In the genomic region with DNA sequence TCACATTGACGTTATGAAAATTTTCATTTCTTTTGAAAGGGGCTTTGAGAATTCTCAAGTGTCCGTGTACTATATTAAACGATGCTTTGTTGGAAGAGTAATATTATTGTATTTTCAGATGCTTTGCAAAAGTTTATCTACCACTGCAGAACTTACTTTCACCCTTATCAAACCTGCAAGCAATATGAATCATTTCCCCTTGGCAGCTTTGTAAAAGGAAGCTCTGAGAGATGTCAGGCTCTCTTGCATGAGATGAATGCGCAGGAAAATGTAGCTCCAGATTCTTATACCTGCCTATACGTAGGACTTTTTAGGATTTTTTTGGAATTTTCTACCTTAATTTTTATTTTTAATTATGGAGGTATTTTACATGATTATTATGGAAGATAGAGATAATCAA, we compare ENCODE assay signal across 1 cellular context.
TF ChIP-seq lines count a peak whose summit lies in the region.

No MANE protein-coding gene starts in this region.

TF ChIP-seq in K562, 482 proteins besides CTCF, POLR2A, EP300 and RAD21 (continued from another document and continues in another):
- TF ChIP-seq, protein P1, sequence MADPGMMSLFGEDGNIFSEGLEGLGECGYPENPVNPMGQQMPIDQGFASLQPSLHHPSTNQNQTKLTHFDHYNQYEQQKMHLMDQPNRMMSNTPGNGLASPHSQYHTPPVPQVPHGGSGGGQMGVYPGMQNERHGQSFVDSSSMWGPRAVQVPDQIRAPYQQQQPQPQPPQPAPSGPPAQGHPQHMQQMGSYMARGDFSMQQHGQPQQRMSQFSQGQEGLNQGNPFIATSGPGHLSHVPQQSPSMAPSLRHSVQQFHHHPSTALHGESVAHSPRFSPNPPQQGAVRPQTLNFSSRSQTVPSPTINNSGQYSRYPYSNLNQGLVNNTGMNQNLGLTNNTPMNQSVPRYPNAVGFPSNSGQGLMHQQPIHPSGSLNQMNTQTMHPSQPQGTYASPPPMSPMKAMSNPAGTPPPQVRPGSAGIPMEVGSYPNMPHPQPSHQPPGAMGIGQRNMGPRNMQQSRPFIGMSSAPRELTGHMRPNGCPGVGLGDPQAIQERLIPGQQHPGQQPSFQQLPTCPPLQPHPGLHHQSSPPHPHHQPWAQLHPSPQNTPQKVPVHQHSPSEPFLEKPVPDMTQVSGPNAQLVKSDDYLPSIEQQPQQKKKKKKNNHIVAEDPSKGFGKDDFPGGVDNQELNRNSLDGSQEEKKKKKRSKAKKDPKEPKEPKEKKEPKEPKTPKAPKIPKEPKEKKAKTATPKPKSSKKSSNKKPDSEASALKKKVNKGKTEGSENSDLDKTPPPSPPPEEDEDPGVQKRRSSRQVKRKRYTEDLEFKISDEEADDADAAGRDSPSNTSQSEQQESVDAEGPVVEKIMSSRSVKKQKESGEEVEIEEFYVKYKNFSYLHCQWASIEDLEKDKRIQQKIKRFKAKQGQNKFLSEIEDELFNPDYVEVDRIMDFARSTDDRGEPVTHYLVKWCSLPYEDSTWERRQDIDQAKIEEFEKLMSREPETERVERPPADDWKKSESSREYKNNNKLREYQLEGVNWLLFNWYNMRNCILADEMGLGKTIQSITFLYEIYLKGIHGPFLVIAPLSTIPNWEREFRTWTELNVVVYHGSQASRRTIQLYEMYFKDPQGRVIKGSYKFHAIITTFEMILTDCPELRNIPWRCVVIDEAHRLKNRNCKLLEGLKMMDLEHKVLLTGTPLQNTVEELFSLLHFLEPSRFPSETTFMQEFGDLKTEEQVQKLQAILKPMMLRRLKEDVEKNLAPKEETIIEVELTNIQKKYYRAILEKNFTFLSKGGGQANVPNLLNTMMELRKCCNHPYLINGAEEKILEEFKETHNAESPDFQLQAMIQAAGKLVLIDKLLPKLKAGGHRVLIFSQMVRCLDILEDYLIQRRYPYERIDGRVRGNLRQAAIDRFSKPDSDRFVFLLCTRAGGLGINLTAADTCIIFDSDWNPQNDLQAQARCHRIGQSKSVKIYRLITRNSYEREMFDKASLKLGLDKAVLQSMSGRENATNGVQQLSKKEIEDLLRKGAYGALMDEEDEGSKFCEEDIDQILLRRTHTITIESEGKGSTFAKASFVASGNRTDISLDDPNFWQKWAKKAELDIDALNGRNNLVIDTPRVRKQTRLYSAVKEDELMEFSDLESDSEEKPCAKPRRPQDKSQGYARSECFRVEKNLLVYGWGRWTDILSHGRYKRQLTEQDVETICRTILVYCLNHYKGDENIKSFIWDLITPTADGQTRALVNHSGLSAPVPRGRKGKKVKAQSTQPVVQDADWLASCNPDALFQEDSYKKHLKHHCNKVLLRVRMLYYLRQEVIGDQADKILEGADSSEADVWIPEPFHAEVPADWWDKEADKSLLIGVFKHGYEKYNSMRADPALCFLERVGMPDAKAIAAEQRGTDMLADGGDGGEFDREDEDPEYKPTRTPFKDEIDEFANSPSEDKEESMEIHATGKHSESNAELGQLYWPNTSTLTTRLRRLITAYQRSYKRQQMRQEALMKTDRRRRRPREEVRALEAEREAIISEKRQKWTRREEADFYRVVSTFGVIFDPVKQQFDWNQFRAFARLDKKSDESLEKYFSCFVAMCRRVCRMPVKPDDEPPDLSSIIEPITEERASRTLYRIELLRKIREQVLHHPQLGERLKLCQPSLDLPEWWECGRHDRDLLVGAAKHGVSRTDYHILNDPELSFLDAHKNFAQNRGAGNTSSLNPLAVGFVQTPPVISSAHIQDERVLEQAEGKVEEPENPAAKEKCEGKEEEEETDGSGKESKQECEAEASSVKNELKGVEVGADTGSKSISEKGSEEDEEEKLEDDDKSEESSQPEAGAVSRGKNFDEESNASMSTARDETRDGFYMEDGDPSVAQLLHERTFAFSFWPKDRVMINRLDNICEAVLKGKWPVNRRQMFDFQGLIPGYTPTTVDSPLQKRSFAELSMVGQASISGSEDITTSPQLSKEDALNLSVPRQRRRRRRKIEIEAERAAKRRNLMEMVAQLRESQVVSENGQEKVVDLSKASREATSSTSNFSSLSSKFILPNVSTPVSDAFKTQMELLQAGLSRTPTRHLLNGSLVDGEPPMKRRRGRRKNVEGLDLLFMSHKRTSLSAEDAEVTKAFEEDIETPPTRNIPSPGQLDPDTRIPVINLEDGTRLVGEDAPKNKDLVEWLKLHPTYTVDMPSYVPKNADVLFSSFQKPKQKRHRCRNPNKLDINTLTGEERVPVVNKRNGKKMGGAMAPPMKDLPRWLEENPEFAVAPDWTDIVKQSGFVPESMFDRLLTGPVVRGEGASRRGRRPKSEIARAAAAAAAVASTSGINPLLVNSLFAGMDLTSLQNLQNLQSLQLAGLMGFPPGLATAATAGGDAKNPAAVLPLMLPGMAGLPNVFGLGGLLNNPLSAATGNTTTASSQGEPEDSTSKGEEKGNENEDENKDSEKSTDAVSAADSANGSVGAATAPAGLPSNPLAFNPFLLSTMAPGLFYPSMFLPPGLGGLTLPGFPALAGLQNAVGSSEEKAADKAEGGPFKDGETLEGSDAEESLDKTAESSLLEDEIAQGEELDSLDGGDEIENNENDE (IDR thresholded peaks at IDR 0.05; ENCODE audit: low read depth, low read length), result no peak
- TF ChIP-seq RAD51 (IDR thresholded peaks at IDR 0.05; ENCODE audit: borderline replicate concordance, low read depth) (no peak), ARNT (IDR thresholded peaks at IDR 0.05) (0 out of 4 replicates have a peak, but pooled peaks of 1 of the 2 experiments have one; percentile 49), ILK (tag; IDR thresholded peaks at IDR 0.05; ENCODE audit: borderline replicate concordance, low read depth) (no peak), ETV1 (tag; conservative IDR thresholded peaks at IDR 0.05; ENCODE audit: low read depth) (peak; percentile 73; the same call in 1 of the 2 replicates), CREB1 (IDR thresholded peaks at IDR 0.05) (no peak), CREB1 (CRISPR knock-in tag; IDR thresholded peaks at IDR 0.05) (no peak), RBM15 (IDR thresholded peaks at IDR 0.05; ENCODE audit: insufficient read depth, low read length) (no peak), PHF21A (IDR thresholded peaks at IDR 0.05; ENCODE audit: borderline replicate concordance, low read depth) (no peak), ZNF263 (CRISPR knock-in tag; IDR thresholded peaks at IDR 0.05; ENCODE audit: borderline replicate concordance) (no peak), MYC (IDR thresholded peaks at IDR 0.05; ENCODE audit: low read depth, low read length) (0 out of 2 replicates have a peak, but pooled peaks have one; percentile 7), MYC (CRISPR knock-in tag; IDR thresholded peaks at IDR 0.05; ENCODE audit: borderline replicate concordance, low read depth) (no peak), SMARCC2 (IDR thresholded peaks at IDR 0.05; ENCODE audit: low read depth) (peak; percentile 95), MYNN (IDR thresholded peaks at IDR 0.05) (no peak), MYNN (CRISPR knock-in tag; IDR thresholded peaks at IDR 0.05) (no peak), HCFC1 (IDR thresholded peaks at IDR 0.05; ENCODE audit: low read depth, low read length) (no peak), GABPB1 (CRISPR knock-in tag; IDR thresholded peaks at IDR 0.05) (no peak), ZNF354B (CRISPR knock-in tag; IDR thresholded peaks at IDR 0.05) (no peak), TAF15 (IDR thresholded peaks at IDR 0.05; ENCODE audit: low read depth, low read length) (no peak), CBX3 (IDR thresholded peaks at IDR 0.05; ENCODE audit: borderline replicate concordance in 1 of 2, low read length in 2 of 2) (no peak), SRSF3 (IDR thresholded peaks at IDR 0.05; ENCODE audit: insufficient read depth, low read length) (no peak), HDGF (IDR thresholded peaks at IDR 0.05) (no peak), ZNF146 (CRISPR knock-in tag; IDR thresholded peaks at IDR 0.05; ENCODE audit: unreplicated experiment) (no peak), SIN3A (IDR thresholded peaks at IDR 0.05; ENCODE audit: borderline replicate concordance in 2 of 2, control insufficient read depth in 1 of 2, low read depth in 2 of 2, low read length in 2 of 2) (no peak), LARP7 (IDR thresholded peaks at IDR 0.05) (no peak)
- TF ChIP-seq, protein P2, sequence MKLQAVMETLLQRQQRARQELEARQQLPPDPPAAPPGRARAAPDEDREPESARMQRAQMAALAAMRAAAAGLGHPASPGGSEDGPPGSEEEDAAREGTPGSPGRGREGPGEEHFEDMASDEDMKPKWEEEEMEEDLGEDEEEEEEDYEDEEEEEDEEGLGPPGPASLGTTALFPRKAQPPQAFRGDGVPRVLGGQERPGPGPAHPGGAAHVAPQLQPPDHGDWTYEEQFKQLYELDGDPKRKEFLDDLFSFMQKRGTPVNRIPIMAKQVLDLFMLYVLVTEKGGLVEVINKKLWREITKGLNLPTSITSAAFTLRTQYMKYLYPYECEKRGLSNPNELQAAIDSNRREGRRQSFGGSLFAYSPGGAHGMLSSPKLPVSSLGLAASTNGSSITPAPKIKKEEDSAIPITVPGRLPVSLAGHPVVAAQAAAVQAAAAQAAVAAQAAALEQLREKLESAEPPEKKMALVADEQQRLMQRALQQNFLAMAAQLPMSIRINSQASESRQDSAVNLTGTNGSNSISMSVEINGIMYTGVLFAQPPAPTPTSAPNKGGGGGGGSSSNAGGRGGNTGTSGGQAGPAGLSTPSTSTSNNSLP (IDR thresholded peaks at IDR 0.05; ENCODE audit: borderline replicate concordance, low read depth, low read length), result peak; percentile 78; the same call in 1 of the 2 replicates
- TF ChIP-seq, protein P3, sequence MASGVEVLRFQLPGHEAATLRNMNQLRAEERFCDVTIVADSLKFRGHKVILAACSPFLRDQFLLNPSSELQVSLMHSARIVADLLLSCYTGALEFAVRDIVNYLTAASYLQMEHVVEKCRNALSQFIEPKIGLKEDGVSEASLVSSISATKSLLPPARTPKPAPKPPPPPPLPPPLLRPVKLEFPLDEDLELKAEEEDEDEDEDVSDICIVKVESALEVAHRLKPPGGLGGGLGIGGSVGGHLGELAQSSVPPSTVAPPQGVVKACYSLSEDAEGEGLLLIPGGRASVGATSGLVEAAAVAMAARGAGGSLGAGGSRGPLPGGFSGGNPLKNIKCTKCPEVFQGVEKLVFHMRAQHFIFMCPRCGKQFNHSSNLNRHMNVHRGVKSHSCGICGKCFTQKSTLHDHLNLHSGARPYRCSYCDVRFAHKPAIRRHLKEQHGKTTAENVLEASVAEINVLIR (CRISPR knock-in tag; IDR thresholded peaks at IDR 0.05), result no peak
- TF ChIP-seq, protein P4, sequence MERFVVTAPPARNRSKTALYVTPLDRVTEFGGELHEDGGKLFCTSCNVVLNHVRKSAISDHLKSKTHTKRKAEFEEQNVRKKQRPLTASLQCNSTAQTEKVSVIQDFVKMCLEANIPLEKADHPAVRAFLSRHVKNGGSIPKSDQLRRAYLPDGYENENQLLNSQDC (CRISPR knock-in tag; IDR thresholded peaks at IDR 0.05), result no peak
- TF ChIP-seq, protein P5, sequence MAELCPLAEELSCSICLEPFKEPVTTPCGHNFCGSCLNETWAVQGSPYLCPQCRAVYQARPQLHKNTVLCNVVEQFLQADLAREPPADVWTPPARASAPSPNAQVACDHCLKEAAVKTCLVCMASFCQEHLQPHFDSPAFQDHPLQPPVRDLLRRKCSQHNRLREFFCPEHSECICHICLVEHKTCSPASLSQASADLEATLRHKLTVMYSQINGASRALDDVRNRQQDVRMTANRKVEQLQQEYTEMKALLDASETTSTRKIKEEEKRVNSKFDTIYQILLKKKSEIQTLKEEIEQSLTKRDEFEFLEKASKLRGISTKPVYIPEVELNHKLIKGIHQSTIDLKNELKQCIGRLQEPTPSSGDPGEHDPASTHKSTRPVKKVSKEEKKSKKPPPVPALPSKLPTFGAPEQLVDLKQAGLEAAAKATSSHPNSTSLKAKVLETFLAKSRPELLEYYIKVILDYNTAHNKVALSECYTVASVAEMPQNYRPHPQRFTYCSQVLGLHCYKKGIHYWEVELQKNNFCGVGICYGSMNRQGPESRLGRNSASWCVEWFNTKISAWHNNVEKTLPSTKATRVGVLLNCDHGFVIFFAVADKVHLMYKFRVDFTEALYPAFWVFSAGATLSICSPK (IDR thresholded peaks at IDR 0.05; ENCODE audit: borderline replicate concordance), result no peak
- TF ChIP-seq, protein P6, sequence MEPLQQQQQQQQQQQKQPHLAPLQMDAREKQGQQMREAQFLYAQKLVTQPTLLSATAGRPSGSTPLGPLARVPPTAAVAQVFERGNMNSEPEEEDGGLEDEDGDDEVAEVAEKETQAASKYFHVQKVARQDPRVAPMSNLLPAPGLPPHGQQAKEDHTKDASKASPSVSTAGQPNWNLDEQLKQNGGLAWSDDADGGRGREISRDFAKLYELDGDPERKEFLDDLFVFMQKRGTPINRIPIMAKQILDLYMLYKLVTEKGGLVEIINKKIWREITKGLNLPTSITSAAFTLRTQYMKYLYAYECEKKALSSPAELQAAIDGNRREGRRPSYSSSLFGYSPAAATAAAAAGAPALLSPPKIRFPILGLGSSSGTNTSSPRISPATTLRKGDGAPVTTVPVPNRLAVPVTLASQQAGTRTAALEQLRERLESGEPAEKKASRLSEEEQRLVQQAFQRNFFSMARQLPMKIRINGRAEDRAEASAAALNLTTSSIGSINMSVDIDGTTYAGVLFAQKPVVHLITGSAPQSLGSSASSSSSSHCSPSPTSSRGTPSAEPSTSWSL (CRISPR knock-in tag; IDR thresholded peaks at IDR 0.05; ENCODE audit: borderline replicate concordance), result no peak
- TF ChIP-seq, protein P7, sequence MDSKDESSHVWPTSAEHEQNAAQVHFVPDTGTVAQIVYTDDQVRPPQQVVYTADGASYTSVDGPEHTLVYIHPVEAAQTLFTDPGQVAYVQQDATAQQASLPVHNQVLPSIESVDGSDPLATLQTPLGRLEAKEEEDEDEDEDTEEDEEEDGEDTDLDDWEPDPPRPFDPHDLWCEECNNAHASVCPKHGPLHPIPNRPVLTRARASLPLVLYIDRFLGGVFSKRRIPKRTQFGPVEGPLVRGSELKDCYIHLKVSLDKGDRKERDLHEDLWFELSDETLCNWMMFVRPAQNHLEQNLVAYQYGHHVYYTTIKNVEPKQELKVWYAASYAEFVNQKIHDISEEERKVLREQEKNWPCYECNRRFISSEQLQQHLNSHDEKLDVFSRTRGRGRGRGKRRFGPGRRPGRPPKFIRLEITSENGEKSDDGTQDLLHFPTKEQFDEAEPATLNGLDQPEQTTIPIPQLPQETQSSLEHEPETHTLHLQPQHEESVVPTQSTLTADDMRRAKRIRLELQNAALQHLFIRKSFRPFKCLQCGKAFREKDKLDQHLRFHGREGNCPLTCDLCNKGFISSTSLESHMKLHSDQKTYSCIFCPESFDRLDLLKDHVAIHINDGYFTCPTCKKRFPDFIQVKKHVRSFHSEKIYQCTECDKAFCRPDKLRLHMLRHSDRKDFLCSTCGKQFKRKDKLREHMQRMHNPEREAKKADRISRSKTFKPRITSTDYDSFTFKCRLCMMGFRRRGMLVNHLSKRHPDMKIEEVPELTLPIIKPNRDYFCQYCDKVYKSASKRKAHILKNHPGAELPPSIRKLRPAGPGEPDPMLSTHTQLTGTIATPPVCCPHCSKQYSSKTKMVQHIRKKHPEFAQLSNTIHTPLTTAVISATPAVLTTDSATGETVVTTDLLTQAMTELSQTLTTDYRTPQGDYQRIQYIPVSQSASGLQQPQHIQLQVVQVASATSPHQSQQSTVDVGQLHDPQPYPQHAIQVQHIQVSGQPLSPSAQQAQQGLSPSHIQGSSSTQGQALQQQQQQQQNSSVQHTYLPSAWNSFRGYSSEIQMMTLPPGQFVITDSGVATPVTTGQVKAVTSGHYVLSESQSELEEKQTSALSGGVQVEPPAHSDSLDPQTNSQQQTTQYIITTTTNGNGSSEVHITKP (IDR thresholded peaks at IDR 0.05; ENCODE audit: partially characterized antibody), result no peak
